13 cellular contexts compared by ENCODE assay signal in the genomic region with DNA sequence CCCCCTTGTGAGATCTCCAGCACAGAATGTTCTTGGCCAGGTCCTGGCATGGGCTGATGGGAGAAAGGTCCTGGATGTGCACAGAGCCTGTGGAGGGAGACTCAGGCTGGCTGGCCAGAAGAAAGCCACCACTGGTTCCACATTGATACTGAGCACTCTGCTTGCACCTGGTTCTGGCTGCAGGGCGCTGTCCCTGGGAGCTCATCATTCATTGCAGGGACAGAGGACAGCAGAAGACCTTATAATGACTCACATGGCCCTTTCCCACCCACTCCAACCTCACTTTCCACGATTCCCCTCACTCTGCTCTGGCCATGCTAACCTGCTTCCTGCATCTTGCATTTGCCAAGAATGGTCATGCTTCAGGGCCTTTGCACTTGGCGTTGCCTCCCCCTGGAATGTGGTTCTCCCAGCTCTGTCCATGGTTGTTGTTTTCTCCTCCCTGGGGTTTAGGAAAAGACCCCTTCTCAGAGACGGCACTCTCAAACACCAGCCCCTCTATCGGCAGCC. TPM values are rescaled to one million over a fixed set of nuclear protein-coding genes. Genes with fewer than 3 reads are reported as not detected.
DNase-seq lines count a peak whose midpoint lies in the region; ATAC-seq and TF ChIP-seq lines count a peak whose summit lies in the region.
"Had no signal": no experiment of that assay in that cellular context is flagged by ENCODE, and none has a peak within 500 bp of the region (broad histone marks: within the 10 kb centered on the region; RNA-seq: fewer than 3 reads in every experiment).

No MANE protein-coding gene starts in this region.

- H3K4me3 Mint-ChIP-seq in activated CD8-positive, alpha-beta T cell treated with anti-CD3 and anti-CD28 coated beads, Interleukin-2, amount 10 ng/mL, durations not matched to agents 7 days and 5 days, result peak overlapping the region; percentile 69
- H3K4me3 Mint-ChIP-seq in endodermal cell, result no peak overlapping the region
- H3K4me3 Mint-ChIP-seq: GM23338 had no signal

- peaks cover 73% of the 10 kb centered on the region for H3K4me1 ChIP-seq in ACC112 (ENCODE audit: control insufficient read depth, insufficient read depth, low read length, unreplicated experiment)
- peaks cover 4% of the 10 kb centered on the region for H3K4me1 ChIP-seq in endodermal cell (ENCODE audit: control insufficient read depth, insufficient read depth, low read length)

- no peak overlapping the region for H3K4me3 ChIP-seq in ACC112 (ENCODE audit: low read depth, low read length)
- H3K4me3 ChIP-seq in endodermal cell (ENCODE audit: low read length), result no peak overlapping the region
- H3K4me3 ChIP-seq: gastroesophageal sphincter, GM23338 had no signal

- peaks cover 5% of the 10 kb centered on the region for H3K27me3 Mint-ChIP-seq in activated CD8-positive, alpha-beta T cell treated with anti-CD3 and anti-CD28 coated beads, Interleukin-2, amount 10 ng/mL, durations not matched to agents 7 days and 5 days (ENCODE audit: low read depth)
- peaks cover 13% of the 10 kb centered on the region for H3K27me3 Mint-ChIP-seq in endodermal cell (ENCODE audit: insufficient read depth)

- peak overlapping the region; percentile 91 for H3K27ac Mint-ChIP-seq in activated CD8-positive, alpha-beta T cell treated with anti-CD3 and anti-CD28 coated beads, Interleukin-2, amount 10 ng/mL, durations not matched to agents 7 days and 5 days
- H3K27ac Mint-ChIP-seq in endodermal cell, result no peak overlapping the region
- H3K27ac Mint-ChIP-seq: GM23338 had no signal

- no peaks in the 10 kb centered on the region for H3K36me3 ChIP-seq in ACC112 (ENCODE audit: insufficient read depth, low read length)
- no peaks in the 10 kb centered on the region for H3K36me3 ChIP-seq in endodermal cell (ENCODE audit: control insufficient read depth, insufficient read depth, low read length)
- H3K36me3 ChIP-seq: gastroesophageal sphincter had no signal

- POLR2A ChIA-PET in activated CD8-positive, alpha-beta T cell treated with anti-CD3 and anti-CD28 coated beads, Interleukin-2, amount 10 ng/mL, durations not matched to agents 7 days and 5 days (lab: Charles Lee), result no interaction called here

- no peaks in the 10 kb centered on the region for H3K36me3 Mint-ChIP-seq in activated CD8-positive, alpha-beta T cell treated with anti-CD3 and anti-CD28 coated beads, Interleukin-2, amount 10 ng/mL, durations not matched to agents 7 days and 5 days (ENCODE audit: low read depth)
- no peaks in the 10 kb centered on the region for H3K36me3 Mint-ChIP-seq in endodermal cell (ENCODE audit: low read depth)

- CTCF ChIA-PET in activated CD8-positive, alpha-beta T cell treated with anti-CD3 and anti-CD28 coated beads, Interleukin-2, amount 10 ng/mL, durations not matched to agents 7 days and 5 days (lab: Charles Lee), result interaction anchor here (0.8 to 4.1 kb wide), 5 partner anchors 9 to 136 kb away, joined by 3 to 33 read pairs (median 3); no protein-coding TSS in a partner anchor

- no peak overlapping the region for H2AFZ ChIP-seq in ACC112 (ENCODE audit: low read length, unreplicated experiment)
- H2AFZ ChIP-seq: GM23338 had no signal

- H3K9me3 ChIP-seq in endodermal cell (ENCODE audit: control insufficient read depth, low read length), result no peaks in the 10 kb centered on the region
- H3K9me3 ChIP-seq: gastroesophageal sphincter had no signal

- peaks cover 61% of the 10 kb centered on the region for H3K4me1 Mint-ChIP-seq in activated CD8-positive, alpha-beta T cell treated with anti-CD3 and anti-CD28 coated beads, Interleukin-2, amount 10 ng/mL, durations not matched to agents 7 days and 5 days (ENCODE audit: low read depth)
- peaks cover 14% of the 10 kb centered on the region for H3K4me1 Mint-ChIP-seq in endodermal cell

- ATAC-seq in activated CD8-positive, alpha-beta T cell treated with anti-CD3 and anti-CD28 coated beads, Interleukin-2, amount 10 ng/mL, durations not matched to agents 7 days and 5 days, result no peak
- ATAC-seq: GM23338 had no signal

- peaks cover 11% of the 10 kb centered on the region for H3K79me2 ChIP-seq in ACC112 (ENCODE audit: control insufficient read depth, insufficient read depth, low read length, unreplicated experiment)

- TF ChIP-seq CTCF in endodermal cell (conservative IDR thresholded peaks at IDR 0.05), result no peak

- 58 to 88% methylated on average over 4 to 5 of the region's 5 CpGs for WGBS in endodermal cell (ENCODE audit: insufficient coverage in 1 of 2, insufficient read length in 1 of 2), 2 experiments

- peak overlapping the region; percentile 87 for H3K27ac ChIP-seq in ACC112 (ENCODE audit: low read depth, low read length)
- H3K27ac ChIP-seq in endodermal cell (ENCODE audit: low read depth, low read length), result no peak overlapping the region

- H3K27me3 ChIP-seq in ACC112 (ENCODE audit: insufficient read depth, low read length) (no peaks in the 10 kb centered on the region), endodermal cell (ENCODE audit: control insufficient read depth, insufficient read depth, low read length, poor library complexity, severe bottlenecking) (no peaks in the 10 kb centered on the region)
- H3K27me3 ChIP-seq: gastroesophageal sphincter had no signal

- DNase-seq in HK-2 (ENCODE audit: unreplicated experiment), result peak; percentile 62
- no peak for DNase-seq in activated CD8-positive, alpha-beta T cell treated with anti-CD3 and anti-CD28 coated beads, Interleukin-2, amount 10 ng/mL, durations not matched to agents 7 days and 5 days
- peak; percentile 86 for DNase-seq in kidney glomerular epithelial cell (lab: John Stamatoyannopoulos, UW)
- no peak for DNase-seq in NOMO-1 (lab: John Stamatoyannopoulos, UW; ENCODE audit: unreplicated experiment in 2 of 2)
- no peak for DNase-seq in DMS153 (lab: John Stamatoyannopoulos, UW)
- DNase-seq in endodermal cell, result no peak
- no peak for DNase-seq in UCSD-AML1 (lab: John Stamatoyannopoulos, UW; ENCODE audit: unreplicated experiment)
- DNase-seq: DND-41 had no signal

- no peak overlapping the region for H3K9ac ChIP-seq in endodermal cell (ENCODE audit: extremely low read depth, low read length, poor library complexity, severe bottlenecking)

- H3K9me3 Mint-ChIP-seq in activated CD8-positive, alpha-beta T cell treated with anti-CD3 and anti-CD28 coated beads, Interleukin-2, amount 10 ng/mL, durations not matched to agents 7 days and 5 days (ENCODE audit: insufficient read depth), result no peaks in the 10 kb centered on the region
- H3K9me3 Mint-ChIP-seq in endodermal cell, result no peaks in the 10 kb centered on the region
- H3K9me3 Mint-ChIP-seq: GM23338 had no signal

RNA-seq across cellular contexts. Expression of gene KRT7, which starts 10.3 kb away (rescaled TPM):
- total RNA-seq in activated CD8-positive, alpha-beta T cell treated with anti-CD3 and anti-CD28 coated beads, Interleukin-2, amount 10 ng/mL, durations not matched to agents 7 days and 5 days, result 10 to 100 TPM; 14.4 to 14.7 TPM
- total RNA-seq in endodermal cell, result 1 to 10 TPM in 1 of 2 donors, not detected in 1; 1.5 TPM
- 1.6 TPM for polyA plus RNA-seq in endodermal cell (2013, experiment 1 of 2)
- polyA plus RNA-seq in endodermal cell (2013, experiment 2 of 2), result 0.37 TPM

RNA-seq across cellular contexts. Expression of gene KRT86, which starts 31.1 kb away (rescaled TPM):
- 1 to 10 TPM; 1.1 TPM for total RNA-seq in activated CD8-positive, alpha-beta T cell treated with anti-CD3 and anti-CD28 coated beads, Interleukin-2, amount 10 ng/mL, durations not matched to agents 7 days and 5 days
- total RNA-seq in endodermal cell, result not detected
- polyA plus RNA-seq in endodermal cell (2013, experiment 1 of 2), result not detected
- not detected for polyA plus RNA-seq in endodermal cell (2013, experiment 2 of 2)
- total RNA-seq: GM23338 had no signal

RNA-seq across cellular contexts. Expression of gene KRT81, which starts 48.0 kb away (rescaled TPM):
- under 1 TPM; 0.29 to 0.42 TPM for total RNA-seq in activated CD8-positive, alpha-beta T cell treated with anti-CD3 and anti-CD28 coated beads, Interleukin-2, amount 10 ng/mL, durations not matched to agents 7 days and 5 days
- total RNA-seq in endodermal cell, result not detected
- not detected for polyA plus RNA-seq in endodermal cell (2013, experiment 1 of 2)
- not detected for polyA plus RNA-seq in endodermal cell (2013, experiment 2 of 2)
- total RNA-seq: GM23338, pulmonary artery endothelial cell, ureter had no signal
- polyA plus RNA-seq: GM23338 had no signal

RNA-seq across cellular contexts. Expression of gene KRT80, which starts 51.5 kb away (rescaled TPM):
- total RNA-seq in activated CD8-positive, alpha-beta T cell treated with anti-CD3 and anti-CD28 coated beads, Interleukin-2, amount 10 ng/mL, durations not matched to agents 7 days and 5 days, result not detected
- under 1 TPM; 0.07 to 0.09 TPM for total RNA-seq in endodermal cell
- polyA plus RNA-seq in endodermal cell (2013, experiment 1 of 2), result 0.11 TPM
- polyA plus RNA-seq in endodermal cell (2013, experiment 2 of 2), result 0.08 TPM
- total RNA-seq: GM23338 had no signal
- polyA plus RNA-seq: GM23338 had no signal

Comparison
In these comparisons a context has a peak if more than half of its experiments do, and no peak if none do; other contexts are left out.
1. DNase-seq: peak in HK-2 (single experiment) and kidney glomerular epithelial cell (single experiment); none in activated CD8-positive, alpha-beta T cell treated with anti-CD3 and anti-CD28 coated beads, Interleukin-2, amount 10 ng/mL, durations not matched to agents 7 days and 5 days (single experiment), NOMO-1 (0 of 2), DMS153 (single experiment), endodermal cell (single experiment) and UCSD-AML1 (single experiment).
2. RNA of gene KRT7, which starts 10.3 kb away (total RNA-seq): 14.4 to 14.7 TPM in activated CD8-positive, alpha-beta T cell treated with anti-CD3 and anti-CD28 coated beads, Interleukin-2, amount 10 ng/mL, durations not matched to agents 7 days and 5 days; 1.5 TPM in endodermal cell; every median in the first group is over 4 times any median in the second.